ENCODE assay signal across 18 cellular contexts in the genomic region with DNA sequence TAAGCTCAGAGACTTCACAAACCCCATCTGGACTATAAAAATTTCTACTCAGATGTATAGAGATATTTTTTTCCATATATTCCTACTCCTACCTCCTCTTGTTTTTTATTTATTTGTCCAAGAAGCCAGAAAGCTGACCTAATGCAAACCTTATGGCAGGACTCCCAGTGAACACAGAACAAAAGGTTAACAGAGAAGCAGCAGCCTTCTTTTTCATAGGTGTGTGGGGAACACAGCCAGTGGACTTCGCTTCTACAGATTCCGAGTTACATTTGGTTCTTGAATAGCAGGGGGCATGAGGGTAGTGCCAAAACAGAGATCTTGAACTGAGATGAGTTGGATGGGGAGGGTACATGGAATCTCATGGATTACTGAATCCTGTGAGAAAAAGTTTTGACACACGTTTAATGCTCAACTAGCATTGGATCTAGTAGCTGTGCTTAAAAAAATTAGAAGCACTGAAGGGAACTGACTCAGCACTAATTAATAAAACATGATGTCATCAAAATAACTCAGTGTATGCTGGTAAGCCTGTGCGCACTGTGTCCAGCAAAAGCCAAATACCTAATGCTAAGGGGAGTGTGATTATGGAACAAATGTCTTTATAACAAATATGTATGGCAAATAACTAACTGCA.
"Had no signal": no experiment of that assay in that cellular context is flagged by ENCODE, and none has a peak within 500 bp of the region (broad histone marks: within the 10 kb centered on the region; RNA-seq: fewer than 3 reads in every experiment).

No MANE protein-coding gene starts in this region.

- H3K4me3 ChIP-seq: breast epithelium, gastroesophageal sphincter, heart right ventricle, left lung, psoas muscle, sigmoid colon, spleen, suprapubic skin, upper lobe of left lung had no signal

- H3K9me3 ChIP-seq: breast epithelium, psoas muscle, sigmoid colon, suprapubic skin, upper lobe of left lung had no signal

- H3K27me3 ChIP-seq: breast epithelium, gastroesophageal sphincter, heart right ventricle, left lung, sigmoid colon, spleen, suprapubic skin, upper lobe of left lung had no signal

- H3K9me3 Mint-ChIP-seq: activated naive CD8-positive, alpha-beta T cell treated with anti-CD3 and anti-CD28 coated beads, Interleukin-2, amount 50 U/mL, for 24 hours had no signal

- ATAC-seq: activated naive CD8-positive, alpha-beta T cell treated with anti-CD3 and anti-CD28 coated beads, Interleukin-2, amount 50 U/mL, for 24 hours; activated T-helper 17 cell treated with anti-CD3 and anti-CD28 coated beads, Interleukin-2, amount 50 U/mL, for 72 hours; gastroesophageal sphincter; heart right ventricle; left lung; psoas muscle had no signal

- H3K4me1 ChIP-seq: breast epithelium, gastroesophageal sphincter, left lung, psoas muscle, sigmoid colon, spleen, suprapubic skin, upper lobe of left lung had no signal

- H3K27ac ChIP-seq: breast epithelium, epithelial cell of prostate, gastroesophageal sphincter, heart right ventricle, left lung, psoas muscle, sigmoid colon, spleen, suprapubic skin, upper lobe of left lung, VCaP had no signal

- H3K4me3 Mint-ChIP-seq: activated naive CD4-positive, alpha-beta T cell treated with anti-CD3 and anti-CD28 coated beads for 36 hours; activated naive CD8-positive, alpha-beta T cell treated with anti-CD3 and anti-CD28 coated beads, Interleukin-2, amount 50 U/mL, for 24 hours; activated T-helper 17 cell treated with anti-CD3 and anti-CD28 coated beads, Interleukin-2, amount 50 U/mL, for 72 hours; neural crest cell; stimulated activated naive CD8-positive, alpha-beta T cell treated with anti-CD3 and anti-CD28 coated beads, Interleukin-15, Interleukin-2, amounts not matched to agents 100 ng/mL and 50 ng/mL, for 24 hours had no signal

- DNase-seq: activated CD4-positive, alpha-beta T cell treated with anti-CD3 and anti-CD28 coated beads, Interleukin-2, amount 50 U/mL, for 48 hours; activated naive CD4-positive, alpha-beta T cell treated with anti-CD3 and anti-CD28 coated beads for 36 hours; activated naive CD8-positive, alpha-beta T cell treated with anti-CD3 and anti-CD28 coated beads, Interleukin-2, amount 50 U/mL, for 24 hours; aorta; heart right ventricle; left lung; psoas muscle; sigmoid colon; spleen; upper lobe of left lung had no signal

- H3K36me3 ChIP-seq: breast epithelium, gastroesophageal sphincter, heart right ventricle, left lung, sigmoid colon, spleen, suprapubic skin, upper lobe of left lung had no signal

- H3K27ac Mint-ChIP-seq: activated naive CD4-positive, alpha-beta T cell treated with anti-CD3 and anti-CD28 coated beads for 36 hours; activated naive CD8-positive, alpha-beta T cell treated with anti-CD3 and anti-CD28 coated beads, Interleukin-2, amount 50 U/mL, for 24 hours; activated T-helper 17 cell treated with anti-CD3 and anti-CD28 coated beads, Interleukin-2, amount 50 U/mL, for 72 hours; stimulated activated naive CD8-positive, alpha-beta T cell treated with anti-CD3 and anti-CD28 coated beads, Interleukin-15, Interleukin-2, amounts not matched to agents 100 ng/mL and 50 ng/mL, for 24 hours had no signal

- H3K4me1 Mint-ChIP-seq: activated naive CD8-positive, alpha-beta T cell treated with anti-CD3 and anti-CD28 coated beads, Interleukin-2, amount 50 U/mL, for 24 hours; activated T-helper 17 cell treated with anti-CD3 and anti-CD28 coated beads, Interleukin-2, amount 50 U/mL, for 72 hours; neural crest cell had no signal

- H3K27me3 Mint-ChIP-seq: activated naive CD8-positive, alpha-beta T cell treated with anti-CD3 and anti-CD28 coated beads, Interleukin-2, amount 50 U/mL, for 24 hours; activated T-helper 17 cell treated with anti-CD3 and anti-CD28 coated beads, Interleukin-2, amount 50 U/mL, for 72 hours; stimulated activated naive CD8-positive, alpha-beta T cell treated with anti-CD3 and anti-CD28 coated beads, Interleukin-15, Interleukin-2, amounts not matched to agents 100 ng/mL and 50 ng/mL, for 24 hours had no signal
